ENCODE assay signal across 6 cellular contexts in the genomic region with DNA sequence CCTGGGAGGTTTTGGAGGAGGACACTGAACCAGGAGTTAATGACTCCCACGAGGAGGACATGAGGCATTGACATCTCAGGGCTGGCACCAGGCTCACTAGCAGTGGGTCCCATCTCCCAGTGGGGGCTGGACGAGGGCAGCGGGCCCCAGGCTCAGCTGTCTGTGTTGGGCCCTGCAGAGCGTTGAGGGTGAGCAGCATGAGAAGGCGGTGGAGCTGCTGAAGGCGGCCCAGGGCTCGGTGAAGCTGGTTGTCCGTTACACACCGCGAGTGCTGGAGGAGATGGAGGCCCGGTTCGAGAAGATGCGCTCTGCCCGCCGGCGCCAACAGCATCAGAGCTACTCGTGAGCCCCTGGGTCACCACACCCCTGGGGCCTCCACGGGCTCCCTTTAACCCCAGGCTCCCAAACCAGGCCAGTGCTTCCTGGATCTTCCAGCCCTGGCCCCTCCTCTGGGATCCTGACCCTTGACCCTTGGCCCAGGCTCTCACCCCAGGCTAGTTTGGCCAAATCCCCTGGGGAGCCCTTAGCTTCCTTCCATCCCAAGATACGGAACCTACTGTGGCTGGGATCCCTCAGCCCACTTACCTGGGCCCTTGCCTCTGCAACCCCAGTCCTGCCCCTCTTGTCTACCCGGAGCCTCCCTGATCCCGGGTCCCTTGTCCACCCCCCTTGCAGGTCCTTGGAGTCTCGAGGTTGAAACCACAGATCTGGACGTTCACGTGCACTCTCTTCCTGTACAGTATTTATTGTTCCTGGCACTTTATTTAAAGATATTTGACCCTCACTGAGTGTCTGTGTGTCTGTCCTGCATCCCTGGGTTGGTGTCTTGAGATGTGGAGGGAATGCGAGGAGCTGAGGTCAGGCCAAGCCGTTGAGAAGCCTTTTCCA. TPM values are rescaled to one million over a fixed set of nuclear protein-coding genes. Genes with fewer than 3 reads are reported as not detected.
DNase-seq lines count a peak whose midpoint lies in the region; ATAC-seq and TF ChIP-seq lines count a peak whose summit lies in the region.

No MANE protein-coding gene starts in this region.

- intact Hi-C loops in left ventricle myocardium superior (cut with micrococcal nuclease) = no loop called here
- intact Hi-C loops in tibial artery (cut with DNase I; ENCODE audit: low total_unique reads) = loop anchor here (5.0 kb wide), 2 partner anchors 34 to 246 kb away; a partner anchor contains a TSS

- H3K4me1 Mint-ChIP-seq in activated CD8-positive, alpha-beta memory T cell treated with anti-CD3 and anti-CD28 coated beads, Interleukin-2, amount 10 ng/mL, durations not matched to agents 7 days and 5 days = peaks cover 30% of the 10 kb centered on the region

- H3K4me3 ChIP-seq in tibial artery = peak overlapping the region; percentile 57 to 85

- ATAC-seq in activated CD8-positive, alpha-beta memory T cell treated with anti-CD3 and anti-CD28 coated beads, Interleukin-2, amount 10 ng/mL, durations not matched to agents 7 days and 5 days = no peak
- ATAC-seq in left ventricle myocardium superior = no peak
- ATAC-seq in HG02885 (IDR thresholded peaks at IDR 0.05; ENCODE audit: poor library complexity, unreplicated experiment) = no peak
- ATAC-seq in omental fat pad (ENCODE audit: low FRiP score) = no peak

- H3K27ac Mint-ChIP-seq in activated CD8-positive, alpha-beta memory T cell treated with anti-CD3 and anti-CD28 coated beads, Interleukin-2, amount 10 ng/mL, durations not matched to agents 7 days and 5 days = peak overlapping the region; percentile 81

- H3K36me3 Mint-ChIP-seq in activated CD8-positive, alpha-beta memory T cell treated with anti-CD3 and anti-CD28 coated beads, Interleukin-2, amount 10 ng/mL, durations not matched to agents 7 days and 5 days = no peaks in the 10 kb centered on the region

- no peaks in the 10 kb centered on the region for H3K9me3 Mint-ChIP-seq in activated CD8-positive, alpha-beta memory T cell treated with anti-CD3 and anti-CD28 coated beads, Interleukin-2, amount 10 ng/mL, durations not matched to agents 7 days and 5 days (ENCODE audit: low read depth)

- peaks cover 0 to 3% of the 10 kb centered on the region in 2 donors for H3K27me3 ChIP-seq in tibial artery

- H3K9me3 ChIP-seq in tibial artery = no peaks in the 10 kb centered on the region

- H3K4me1 ChIP-seq in tibial artery = peaks cover 7 to 46% (median 29%) of the 10 kb centered on the region in 4 donors

- H3K27ac ChIP-seq in tibial artery = peak overlapping the region; percentile 85 to 92

- DNase-seq in activated CD8-positive, alpha-beta memory T cell treated with anti-CD3 and anti-CD28 coated beads, Interleukin-2, amount 10 ng/mL, durations not matched to agents 7 days and 5 days = no peak
- DNase-seq in activated CD8-positive, alpha-beta memory T cell treated with anti-CD3 and anti-CD28 coated beads, Interleukin-2, amount 50 U/mL, for 4 hours = no peak
- DNase-seq in left ventricle myocardium superior = peak; percentile 50
- no peak for DNase-seq in tibial artery
- no peak for DNase-seq in omental fat pad (ENCODE audit: low spot score)

- TF ChIP-seq CTCF in tibial artery (IDR thresholded peaks at IDR 0.05) (no peak), omental fat pad (IDR thresholded peaks at IDR 0.05) (no peak)

- CTCF ChIA-PET in activated CD8-positive, alpha-beta memory T cell treated with anti-CD3 and anti-CD28 coated beads, Interleukin-2, amount 10 ng/mL, durations not matched to agents 7 days and 5 days (lab: Charles Lee) = interaction anchor here (0.7 to 6.9 kb wide), 8 partner anchors 10 to 147 kb away, joined by 3 to 63 read pairs (median 5); no protein-coding TSS in a partner anchor

- no peaks in the 10 kb centered on the region for H3K36me3 ChIP-seq in tibial artery

- H3K4me3 Mint-ChIP-seq in activated CD8-positive, alpha-beta memory T cell treated with anti-CD3 and anti-CD28 coated beads, Interleukin-2, amount 10 ng/mL, durations not matched to agents 7 days and 5 days = peak overlapping the region; percentile 73

- H3K27me3 Mint-ChIP-seq in activated CD8-positive, alpha-beta memory T cell treated with anti-CD3 and anti-CD28 coated beads, Interleukin-2, amount 10 ng/mL, durations not matched to agents 7 days and 5 days = peaks cover 20% of the 10 kb centered on the region

RNA-seq across cellular contexts. Expression of a gene that starts 1.0 kb away (rescaled TPM):
- total RNA-seq in activated CD8-positive, alpha-beta memory T cell treated with anti-CD3 and anti-CD28 coated beads, Interleukin-2, amount 10 ng/mL, durations not matched to agents 7 days and 5 days = 1 to 10 TPM; 1.6 to 1.8 TPM
- total RNA-seq in left ventricle myocardium superior (1.2 TPM), omental fat pad (1 to 10 TPM; 1.6 to 3.5 (median 2.9) TPM)

RNA-seq across cellular contexts. Expression of a gene that starts 1.4 kb away (rescaled TPM):
- total RNA-seq in activated CD8-positive, alpha-beta memory T cell treated with anti-CD3 and anti-CD28 coated beads, Interleukin-2, amount 10 ng/mL, durations not matched to agents 7 days and 5 days = 1 to 10 TPM; 1.7 to 3.6 TPM
- total RNA-seq in left ventricle myocardium superior (4.0 TPM), omental fat pad (10 to 100 TPM in 1 of 4 donors, 1 to 10 TPM in 3; 1.6 to 11.2 (median 4.1) TPM)

RNA-seq across cellular contexts. Expression of a gene that starts 3.8 kb away (rescaled TPM):
- 1 to 10 TPM; 3.3 to 5.7 TPM for total RNA-seq in activated CD8-positive, alpha-beta memory T cell treated with anti-CD3 and anti-CD28 coated beads, Interleukin-2, amount 10 ng/mL, durations not matched to agents 7 days and 5 days
- total RNA-seq in left ventricle myocardium superior = 19.8 TPM
- total RNA-seq in omental fat pad = 1 to 10 TPM in 3 of 4 donors, not detected in 1; 3.7 to 9.0 (median 3.9) TPM

RNA-seq across cellular contexts. Expression of a gene that starts 32.7 kb away (rescaled TPM):
- 100 to 1,000 TPM; 222 to 224 TPM for total RNA-seq in activated CD8-positive, alpha-beta memory T cell treated with anti-CD3 and anti-CD28 coated beads, Interleukin-2, amount 10 ng/mL, durations not matched to agents 7 days and 5 days
- total RNA-seq in left ventricle myocardium superior (139 TPM), omental fat pad (100 to 1,000 TPM; 132 to 314 (median 207) TPM)

RNA-seq across cellular contexts. Expression of a gene that starts 37.3 kb away (rescaled TPM):
- not detected for total RNA-seq in activated CD8-positive, alpha-beta memory T cell treated with anti-CD3 and anti-CD28 coated beads, Interleukin-2, amount 10 ng/mL, durations not matched to agents 7 days and 5 days
- total RNA-seq in left ventricle myocardium superior (868 TPM), omental fat pad (10 to 100 TPM in 1 of 4 donors, 1 to 10 TPM in 1, under 1 TPM in 2; 0.74 to 13.1 (median 1.7) TPM)
